Comparison of ENCODE assay signal across 13 cellular contexts in the genomic region with DNA sequence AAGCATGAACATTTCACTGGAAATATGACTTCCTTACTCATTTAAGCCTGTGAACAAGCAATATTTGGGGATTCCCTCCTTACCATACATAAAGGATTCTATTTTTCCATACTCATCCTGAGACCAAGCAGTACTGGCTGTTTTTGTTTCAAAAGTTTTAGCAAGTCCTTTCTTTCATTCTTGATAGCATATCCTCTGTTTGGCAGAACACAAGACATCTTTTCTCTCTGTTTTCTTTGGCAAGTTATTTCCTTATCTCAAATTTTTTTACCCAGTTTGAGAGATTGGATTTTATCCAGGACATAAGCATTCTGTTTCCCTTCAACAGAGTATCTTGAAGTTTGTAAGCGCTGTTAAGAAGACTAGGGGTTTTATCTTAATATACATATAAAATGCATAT. TPM values are rescaled to one million over a fixed set of nuclear protein-coding genes. Genes with fewer than 3 reads are reported as not detected.
DNase-seq lines count a peak whose midpoint lies in the region; ATAC-seq, FAIRE-seq and TF ChIP-seq lines count a peak whose summit lies in the region.
"Had no signal": no experiment of that assay in that cellular context is flagged by ENCODE, and none has a peak within 500 bp of the region (broad histone marks: within the 10 kb centered on the region; RNA-seq: fewer than 3 reads in every experiment).

No MANE protein-coding gene starts in this region.

- H3K4me3 ChIP-seq in left ventricle myocardium inferior = no peak overlapping the region
- H3K4me3 ChIP-seq in right atrium auricular region = no peak overlapping the region
- H3K4me3 ChIP-seq in adipocyte (ENCODE audit: low read length) = no peak overlapping the region
- H3K4me3 ChIP-seq: mucosa of descending colon, suprapubic skin had no signal

- H3K9me3 ChIP-seq in left ventricle myocardium inferior (replicated peaks) (no peaks in the 10 kb centered on the region), right atrium auricular region (no peaks in the 10 kb centered on the region), adipocyte (ENCODE audit: control insufficient read depth, low read length) (no peaks in the 10 kb centered on the region)
- H3K9me3 ChIP-seq: mucosa of descending colon, suprapubic skin had no signal

- H3K4me1 ChIP-seq in left ventricle myocardium inferior (peaks cover 54% of the 10 kb centered on the region), right atrium auricular region (peaks cover 0 to 30% of the 10 kb centered on the region in 2 donors), adipocyte (ENCODE audit: control insufficient read depth, insufficient read depth, low read length) (peaks cover 17% of the 10 kb centered on the region)

- FAIRE-seq in frontal cortex (lab: Jason Lieb, UNC) = no peak

- ATAC-seq in HG02981 (IDR thresholded peaks at IDR 0.05; ENCODE audit: unreplicated experiment) (no peak), HG03520 (IDR thresholded peaks at IDR 0.05; ENCODE audit: unreplicated experiment) (no peak)
- ATAC-seq: activated CD8-positive, alpha-beta memory T cell treated with anti-CD3 and anti-CD28 coated beads, Interleukin-2, amount 10 ng/mL, durations not matched to agents 7 days and 5 days; foreskin keratinocyte; mucosa of descending colon had no signal

- H3K9ac ChIP-seq in adipocyte (ENCODE audit: low read length) = no peak overlapping the region

- H3K27ac ChIP-seq in left ventricle myocardium inferior (replicated peaks) (peak overlapping the region; percentile 28), right atrium auricular region (peak overlapping the region in 1 of 2 donors; percentile 99)
- H3K27ac ChIP-seq: foreskin keratinocyte, suprapubic skin had no signal

- DNase-seq in left ventricle myocardium inferior (no peak), right atrium auricular region (ENCODE audit: low spot score) (no peak), adipocyte (ENCODE audit: low read depth) (peak; percentile 38), foreskin melanocyte (peak; percentile 32), frontal cortex (ENCODE audit: low spot score in 2 of 2) (no peak)
- no peak for DNase-seq in stimulated activated CD4-positive, alpha-beta T cell treated with anti-CD3 and anti-CD28 coated beads, Interleukin-2, amount 100 ng/mL, for 48 hours
- DNase-seq: activated CD8-positive, alpha-beta memory T cell treated with anti-CD3 and anti-CD28 coated beads, Interleukin-2, amount 10 ng/mL, durations not matched to agents 7 days and 5 days; foreskin keratinocyte; mucosa of descending colon; NCI-H2029 had no signal

- intact Hi-C loops in left ventricle myocardium inferior (cut with micrococcal nuclease) = no loop called here

- no peak for TF ChIP-seq CTCF in left ventricle myocardium inferior (IDR thresholded peaks at IDR 0.05; ENCODE audit: borderline replicate concordance)
- TF ChIP-seq CTCF in right atrium auricular region (IDR thresholded peaks at IDR 0.05) = no peak

- H3K27me3 ChIP-seq in left ventricle myocardium inferior (ENCODE audit: low read depth) (no peaks in the 10 kb centered on the region), right atrium auricular region (no peaks in the 10 kb centered on the region), adipocyte (replicated peaks; ENCODE audit: control insufficient read depth, insufficient read depth, low read length) (no peaks in the 10 kb centered on the region)
- H3K27me3 ChIP-seq: foreskin keratinocyte, suprapubic skin had no signal

- H3K36me3 ChIP-seq in left ventricle myocardium inferior (no peaks in the 10 kb centered on the region), right atrium auricular region (no peaks in the 10 kb centered on the region), adipocyte (ENCODE audit: control insufficient read depth, insufficient read depth, low read length, severe bottlenecking) (no peaks in the 10 kb centered on the region)
- H3K36me3 ChIP-seq: suprapubic skin had no signal

RNA-seq across cellular contexts. Expression of gene WASL, which starts 3.0 kb away (rescaled TPM):
- 27.5 TPM for total RNA-seq in left ventricle myocardium inferior
- 10 to 100 TPM; 20.9 to 24.7 TPM for total RNA-seq in right atrium auricular region
- 19.2 TPM for total RNA-seq in frontal cortex

Comparison
In these comparisons a context has a peak if more than half of its experiments do, and no peak if none do; other contexts are left out.
1. DNase-seq: peak in adipocyte (single experiment) and foreskin melanocyte (single experiment); none in left ventricle myocardium inferior (single experiment), right atrium auricular region (single experiment), frontal cortex (0 of 2) and stimulated activated CD4-positive, alpha-beta T cell treated with anti-CD3 and anti-CD28 coated beads, Interleukin-2, amount 100 ng/mL, for 48 hours (0 of 2).